8 cellular contexts compared by ENCODE assay signal in genomic region chr20:50793575-50794016, GRCh38. TPM values are rescaled to one million over a fixed set of nuclear protein-coding genes. Genes with fewer than 3 reads are reported as not detected.
DNase-seq lines count a peak whose midpoint lies in the region; TF ChIP-seq lines count a peak whose summit lies in the region.
"Not testable (repeated sequence)": the region's sequence is repeated elsewhere in the genome, so short reads cannot be mapped to it uniquely, and the experiment has no call there.

No MANE protein-coding gene starts in this region.

- not testable (repeated sequence) for H3K36me3 Mint-ChIP-seq in endodermal cell (ENCODE audit: low read depth)

- peaks cover 11% of the 10 kb centered on the region for H3K4me1 Mint-ChIP-seq in endodermal cell

- H3K18ac ChIP-seq in mesendoderm (ENCODE audit: low read length) = not testable (repeated sequence)

- H2AK5ac ChIP-seq in mesendoderm (ENCODE audit: low read length) = not testable (repeated sequence)

- not testable (repeated sequence) for H2BK5ac ChIP-seq in mesendoderm (ENCODE audit: low read length)

- peaks cover 64% of the 10 kb centered on the region for H3K4me1 ChIP-seq in BLaER1
- H3K4me1 ChIP-seq in GM23248 (ENCODE audit: insufficient read depth) = peaks cover 15% of the 10 kb centered on the region
- not testable (repeated sequence) for H3K4me1 ChIP-seq in endodermal cell (ENCODE audit: control insufficient read depth, insufficient read depth, low read length); mesendoderm (ENCODE audit: control insufficient read depth, low read depth, low read length)

- H4K20me1 ChIP-seq in BLaER1; GM23248 (ENCODE audit: insufficient read depth): not testable (repeated sequence)

- 39 to 42% methylated on average over 11 to 13 of the region's 13 CpGs for WGBS in GM23248 (ENCODE audit: low coverage in 1 of 2, low lambda C conversion rate in 2 of 2, missing lambda C conversion rate in 2 of 2), 2 experiments
- WGBS in endodermal cell (ENCODE audit: insufficient coverage in 1 of 2, insufficient read length in 1 of 2), 2 experiments = 64 to 75% methylated on average over 5 to 13 of the region's 13 CpGs
- no CpG with 5 or more reads among the region's 13 CpGs for WGBS in mesendoderm (ENCODE audit: extremely low coverage, insufficient coverage, low lambda C conversion rate)

- peak; percentile 64 for DNase-seq in GM23248
- DNase-seq in NCI-H69 (lab: John Stamatoyannopoulos, UW) = peak; percentile 39
- DNase-seq in activated gamma-delta T cell treated with Interleukin-2 at 50 U/mL for 16 hours = peak; percentile 34
- peak; percentile 80 for DNase-seq in endodermal cell
- peak; percentile 68 for DNase-seq in mesendoderm
- peak; percentile 25 to 38 for DNase-seq in stimulated activated CD4-positive, alpha-beta T cell treated with anti-CD3 and anti-CD28 coated beads, Interleukin-4, amount 100 ng/mL, for 4 hours

- H3K4me3 ChIP-seq in BLaER1 = peak overlapping the region; percentile 94
- H3K4me3 ChIP-seq in GM23248; endodermal cell (ENCODE audit: low read length); mesendoderm (ENCODE audit: low read length): not testable (repeated sequence)

- peak overlapping the region; percentile 95 for H3K4me2 ChIP-seq in BLaER1
- H3K4me2 ChIP-seq in GM23248 (ENCODE audit: unreplicated experiment) = peak overlapping the region; percentile 71
- H3K4me2 ChIP-seq in mesendoderm (ENCODE audit: low read length) = not testable (repeated sequence)

- not testable (repeated sequence) for H3K23ac ChIP-seq in mesendoderm (ENCODE audit: low read length)

- H3K4me3 Mint-ChIP-seq in endodermal cell = peak overlapping the region; percentile 55

- H4K5ac ChIP-seq in mesendoderm (ENCODE audit: low read length) = not testable (repeated sequence)

- not testable (repeated sequence) for H3K27ac Mint-ChIP-seq in endodermal cell

- H2BK15ac ChIP-seq in mesendoderm (replicated peaks; ENCODE audit: low read depth) = not testable (repeated sequence)

- not testable (repeated sequence) for H2AFZ ChIP-seq in GM23248

- peaks cover 13% of the 10 kb centered on the region for H3K79me2 ChIP-seq in GM23248 (ENCODE audit: insufficient read depth)
- not testable (repeated sequence) for H3K79me2 ChIP-seq in mesendoderm (ENCODE audit: control insufficient read depth, insufficient read depth, low read length)

- H3K79me1 ChIP-seq in mesendoderm (ENCODE audit: low read length) = not testable (repeated sequence)

- not testable (repeated sequence) for H3K27me3 Mint-ChIP-seq in endodermal cell (ENCODE audit: insufficient read depth)

- not testable (repeated sequence) for H3K9me3 ChIP-seq in BLaER1; GM23248 (ENCODE audit: low read depth); endodermal cell (ENCODE audit: control insufficient read depth, low read length)

- not testable (repeated sequence) for H3K9me2 ChIP-seq in GM23248 (ENCODE audit: insufficient read depth)

- H3K36me3 ChIP-seq in BLaER1; GM23248 (ENCODE audit: low read depth); endodermal cell (ENCODE audit: control insufficient read depth, insufficient read depth, low read length); mesendoderm (ENCODE audit: control insufficient read depth, insufficient read depth, low read length): not testable (repeated sequence)

- not testable (repeated sequence) for H2BK120ac ChIP-seq in mesendoderm (ENCODE audit: low read depth, low read length)

- not testable (repeated sequence) for H3F3A ChIP-seq in GM23248 (ENCODE audit: insufficient read depth)

- H3K9ac ChIP-seq in BLaER1; GM23248; endodermal cell (ENCODE audit: extremely low read depth, low read length, poor library complexity, severe bottlenecking); mesendoderm (ENCODE audit: low read length): not testable (repeated sequence)

- H3K4ac ChIP-seq in mesendoderm (ENCODE audit: low read depth, low read length) = not testable (repeated sequence)

- TF ChIP-seq CTCF in VCaP (conservative IDR thresholded peaks at IDR 0.05) (peak; percentile 63), endodermal cell (conservative IDR thresholded peaks at IDR 0.05) (peak; percentile 78)

- in situ Hi-C loops in GM23248 (cut with MboI) = loop anchor here (10.0 kb wide), 1 partner anchor 141 kb away; the partner anchor contains the start of gene ADNP

- not testable (repeated sequence) for H4K8ac ChIP-seq in mesendoderm (ENCODE audit: low read depth, low read length)

- not testable (repeated sequence) for H3K27me3 ChIP-seq in BLaER1; GM23248 (replicated peaks; ENCODE audit: insufficient read depth); endodermal cell (ENCODE audit: control insufficient read depth, insufficient read depth, low read length, poor library complexity, severe bottlenecking); mesendoderm (ENCODE audit: insufficient read depth, low read length, poor library complexity)

- not testable (repeated sequence) for H3K56ac ChIP-seq in mesendoderm (ENCODE audit: low read length)

- not testable (repeated sequence) for H3K9me3 Mint-ChIP-seq in endodermal cell

- H3K27ac ChIP-seq in BLaER1; GM23248; endodermal cell (ENCODE audit: low read depth, low read length); mesendoderm (ENCODE audit: low read depth, low read length): not testable (repeated sequence)
- peak overlapping the region; percentile 82 for H3K27ac ChIP-seq in VCaP

RNA-seq across cellular contexts. Expression of gene BCAS4, which starts 1.3 kb away (rescaled TPM):
- total RNA-seq in GM23248 (2014; rRNA removed; shearing (Covaris generic)) = 12.6 and 17.7 TPM in 2 replicates
- 16.8 and 18.4 TPM in 2 replicates for polyA plus RNA-seq in GM23248 (2016; fragmentation: Nextera tagmentation; extraction: Ambion mirVana)
- 10 to 100 TPM in 1 of 2 donors, 1 to 10 TPM in 1; 9.5 to 25.2 TPM for total RNA-seq in endodermal cell
- 10.0 TPM for polyA plus RNA-seq in endodermal cell (2013, experiment 1 of 2)
- polyA plus RNA-seq in endodermal cell (2013, experiment 2 of 2) = 10.5 TPM
- 4.5 TPM for polyA plus RNA-seq in mesendoderm (2013, experiment 1 of 2)
- 4.5 TPM for polyA plus RNA-seq in mesendoderm (2013, experiment 2 of 2)
